9 cellular contexts compared by ENCODE assay signal in the genomic region with DNA sequence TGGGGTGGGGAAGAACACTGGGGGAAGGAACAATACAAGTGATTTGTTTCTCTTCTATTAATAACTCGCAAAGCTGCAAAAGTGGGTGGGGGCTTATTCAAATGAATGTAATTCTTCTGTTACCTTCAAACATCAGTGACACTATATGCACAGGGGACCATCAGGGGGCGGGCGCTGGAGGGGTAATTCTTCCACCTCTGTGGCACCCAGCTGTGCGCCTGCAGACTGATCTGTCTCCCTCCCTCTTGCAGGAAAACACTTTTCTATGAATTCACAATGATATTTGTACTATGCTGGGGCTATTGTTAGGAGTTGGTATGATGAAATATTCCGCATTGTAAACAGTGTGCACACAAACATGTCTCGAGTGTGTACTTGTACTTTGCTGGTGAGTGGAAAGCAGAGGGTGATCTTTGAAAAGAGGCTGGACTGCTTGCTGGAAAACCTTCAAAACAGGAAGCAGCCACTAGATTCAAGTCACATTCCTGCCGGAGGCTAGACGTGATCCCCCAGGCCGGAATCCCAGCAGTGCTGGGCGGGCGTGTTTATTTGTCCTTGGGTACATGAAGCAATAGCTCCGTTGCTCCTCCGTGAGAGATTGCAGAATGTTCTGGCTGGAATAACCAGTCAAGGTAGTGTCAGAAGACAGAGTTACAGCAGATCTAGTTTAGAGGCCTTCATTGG. TPM values are rescaled to one million over a fixed set of nuclear protein-coding genes. Genes with fewer than 3 reads are reported as not detected.
DNase-seq lines count a peak whose midpoint lies in the region; ATAC-seq and TF ChIP-seq lines count a peak whose summit lies in the region.
"Had no signal": no experiment of that assay in that cellular context is flagged by ENCODE, and none has a peak within 500 bp of the region (broad histone marks: within the 10 kb centered on the region; RNA-seq: fewer than 3 reads in every experiment).

No MANE protein-coding gene starts in this region.

- H3K9me3 ChIP-seq in aorta (ENCODE audit: control insufficient read depth, low read length), result no peaks in the 10 kb centered on the region

- no peaks in the 10 kb centered on the region for H3K79me1 ChIP-seq in mesendoderm (ENCODE audit: low read length)

- H3K79me2 ChIP-seq in mesendoderm (ENCODE audit: control insufficient read depth, insufficient read depth, low read length), result no peaks in the 10 kb centered on the region

- no peak overlapping the region for H3K4me2 ChIP-seq in mesendoderm (ENCODE audit: low read length)

- peak overlapping the region; percentile 93 for H2BK5ac ChIP-seq in mesendoderm (ENCODE audit: low read length)

- H3K4me3 ChIP-seq in coronary artery (peak overlapping the region; percentile 27), mesendoderm (ENCODE audit: low read length) (no peak overlapping the region), aorta (ENCODE audit: low read length in 2 of 2) (no peak overlapping the region)

- no peak for DNase-seq in Right ventricle myocardium inferior (ENCODE audit: missing footprints)
- no peak for DNase-seq in cardiac septum (ENCODE audit: low spot score)
- no peak for DNase-seq in coronary artery (ENCODE audit: low spot score)
- DNase-seq in mesendoderm, result peak; percentile 94
- peak in 1 of 2 donors; percentile 64 for DNase-seq in aorta
- no peak for DNase-seq in activated naive CD4-positive, alpha-beta T cell treated with Interleukin-2 at 50 U/mL for 16 hours
- no peak for DNase-seq in NCI-H82 (lab: John Stamatoyannopoulos, UW)
- DNase-seq: CD4-positive, CD25-positive, alpha-beta regulatory T cell had no signal

- peak overlapping the region; percentile 72 for H4K5ac ChIP-seq in mesendoderm (ENCODE audit: low read length)

- H4K8ac ChIP-seq in mesendoderm (ENCODE audit: low read depth, low read length), result no peak overlapping the region

- H2AK5ac ChIP-seq in mesendoderm (ENCODE audit: low read length), result no peak overlapping the region

- no CpG with 5 or more reads among the region's 13 CpGs for WGBS in mesendoderm (ENCODE audit: extremely low coverage, insufficient coverage, low lambda C conversion rate)
- WGBS in aorta, 2 donors, result 52 to 53% methylated on average over 13 of the region's 13 CpGs

- peak overlapping the region in 1 of 2 donors; percentile 76 for H3K27ac ChIP-seq in coronary artery
- H3K27ac ChIP-seq in mesendoderm (ENCODE audit: low read depth, low read length), result peak overlapping the region; percentile 91
- H3K27ac ChIP-seq in aorta (ENCODE audit: low read depth in 1 of 2, low read length in 2 of 2), result no peak overlapping the region

- H3K23ac ChIP-seq in mesendoderm (ENCODE audit: low read length), result no peak overlapping the region

- H3K36me3 ChIP-seq in mesendoderm (ENCODE audit: control insufficient read depth, insufficient read depth, low read length), result no peaks in the 10 kb centered on the region
- H3K36me3 ChIP-seq in aorta (ENCODE audit: control insufficient read depth in 1 of 2, insufficient read depth in 2 of 2, low read length in 1 of 2), result no peaks in the 10 kb centered on the region

- peak overlapping the region; percentile 39 for H3K9ac ChIP-seq in mesendoderm (ENCODE audit: low read length)

- no peaks in the 10 kb centered on the region for H3K27me3 ChIP-seq in mesendoderm (ENCODE audit: insufficient read depth, low read length, poor library complexity)
- H3K27me3 ChIP-seq in aorta (ENCODE audit: control insufficient read depth in 1 of 2, insufficient read depth in 2 of 2, low read length in 1 of 2), result no peaks in the 10 kb centered on the region

- H3K56ac ChIP-seq in mesendoderm (ENCODE audit: low read length), result peak overlapping the region; percentile 80

- H3K4ac ChIP-seq in mesendoderm (ENCODE audit: low read depth, low read length), result no peak overlapping the region

- ATAC-seq in Right ventricle myocardium inferior (peak; percentile 71), aorta (ENCODE audit: low FRiP score) (peak; percentile 81), HG03095 (IDR thresholded peaks at IDR 0.05; ENCODE audit: unreplicated experiment) (no peak)

- H3K18ac ChIP-seq in mesendoderm (ENCODE audit: low read length), result peak overlapping the region; percentile 98

- intact Hi-C loops in Right ventricle myocardium inferior (cut with DNase I) (loop anchor here (2.0 kb wide), 1 partner anchor 13 kb away; no protein-coding TSS in a partner anchor), cardiac septum (cut with DNase I) (no loop called here), aorta (cut with DNase I) (no loop called here)

- no peak overlapping the region for H2BK15ac ChIP-seq in mesendoderm (replicated peaks; ENCODE audit: low read depth)

- H2BK120ac ChIP-seq in mesendoderm (ENCODE audit: low read depth, low read length), result peak overlapping the region; percentile 30

- no peak for TF ChIP-seq CTCF in coronary artery (IDR thresholded peaks at IDR 0.05)

- H3K4me1 ChIP-seq in mesendoderm (ENCODE audit: control insufficient read depth, low read depth, low read length), result peaks cover 26% of the 10 kb centered on the region
- H3K4me1 ChIP-seq in aorta (ENCODE audit: control insufficient read depth in 1 of 2, insufficient read depth in 2 of 2, low read length in 2 of 2), result no peaks in the 10 kb centered on the region

RNA-seq across cellular contexts. Expression of gene BNIP3, which starts 15.8 kb away (rescaled TPM):
- 157 TPM for total RNA-seq in Right ventricle myocardium inferior
- 112 TPM for total RNA-seq in cardiac septum
- polyA plus RNA-seq in mesendoderm (2013, experiment 1 of 2), result 10.7 TPM
- 10.4 TPM for polyA plus RNA-seq in mesendoderm (2013, experiment 2 of 2)
- 10 to 100 TPM; 29.4 to 32.7 TPM for total RNA-seq in aorta
- 10 to 100 TPM; 17.3 to 20.4 TPM for polyA plus RNA-seq in aorta
